Comparison of ENCODE assay signal across 1 cellular context in genomic region chr3:101676765-101677435, GRCh38.
A peak's percentile ranks its signal among the peaks of the same experiment; 100 is the strongest.
TF ChIP-seq lines count a peak whose summit lies in the region.

TSS of gene ZBTB11 (minus strand) at chr3:101677132. CDS start at chr3:101676914, 218 bp downstream.

TF ChIP-seq in HepG2, 621 proteins besides CTCF, POLR2A, EP300 and RAD21 (continued from another document and continues in another):
- TF ChIP-seq ATF7 (IDR thresholded peaks at IDR 0.05): peak; percentile 94
- peak; percentile 86; the same call in 1 of the 2 replicates for TF ChIP-seq ATF7 (CRISPR knock-in tag; IDR thresholded peaks at IDR 0.05)
- peak; percentile 99 for TF ChIP-seq GABPA (IDR thresholded peaks at IDR 0.05; ENCODE audit: low read depth, low read length)
- TF ChIP-seq GABPA (CRISPR knock-in tag; IDR thresholded peaks at IDR 0.05; ENCODE audit: low read depth): peak; percentile 98
- TF ChIP-seq GATAD1 (CRISPR knock-in tag; IDR thresholded peaks at IDR 0.05): peak; percentile 94
- TF ChIP-seq FOXM1 (CRISPR knock-in tag; IDR thresholded peaks at IDR 0.05): no peak
- peak; percentile 70; the same call in 1 of the 2 replicates for TF ChIP-seq CCDC6 (CRISPR knock-in tag; IDR thresholded peaks at IDR 0.05)
- no peak for TF ChIP-seq PAF1 (CRISPR knock-in tag; IDR thresholded peaks at IDR 0.05)
- TF ChIP-seq CHD4 (IDR thresholded peaks at IDR 0.05; ENCODE audit: borderline replicate concordance, low read length): no peak
- no peak for TF ChIP-seq ZNF34 (CRISPR knock-in tag; IDR thresholded peaks at IDR 0.05; ENCODE audit: borderline replicate concordance)
- TF ChIP-seq, protein P1, sequence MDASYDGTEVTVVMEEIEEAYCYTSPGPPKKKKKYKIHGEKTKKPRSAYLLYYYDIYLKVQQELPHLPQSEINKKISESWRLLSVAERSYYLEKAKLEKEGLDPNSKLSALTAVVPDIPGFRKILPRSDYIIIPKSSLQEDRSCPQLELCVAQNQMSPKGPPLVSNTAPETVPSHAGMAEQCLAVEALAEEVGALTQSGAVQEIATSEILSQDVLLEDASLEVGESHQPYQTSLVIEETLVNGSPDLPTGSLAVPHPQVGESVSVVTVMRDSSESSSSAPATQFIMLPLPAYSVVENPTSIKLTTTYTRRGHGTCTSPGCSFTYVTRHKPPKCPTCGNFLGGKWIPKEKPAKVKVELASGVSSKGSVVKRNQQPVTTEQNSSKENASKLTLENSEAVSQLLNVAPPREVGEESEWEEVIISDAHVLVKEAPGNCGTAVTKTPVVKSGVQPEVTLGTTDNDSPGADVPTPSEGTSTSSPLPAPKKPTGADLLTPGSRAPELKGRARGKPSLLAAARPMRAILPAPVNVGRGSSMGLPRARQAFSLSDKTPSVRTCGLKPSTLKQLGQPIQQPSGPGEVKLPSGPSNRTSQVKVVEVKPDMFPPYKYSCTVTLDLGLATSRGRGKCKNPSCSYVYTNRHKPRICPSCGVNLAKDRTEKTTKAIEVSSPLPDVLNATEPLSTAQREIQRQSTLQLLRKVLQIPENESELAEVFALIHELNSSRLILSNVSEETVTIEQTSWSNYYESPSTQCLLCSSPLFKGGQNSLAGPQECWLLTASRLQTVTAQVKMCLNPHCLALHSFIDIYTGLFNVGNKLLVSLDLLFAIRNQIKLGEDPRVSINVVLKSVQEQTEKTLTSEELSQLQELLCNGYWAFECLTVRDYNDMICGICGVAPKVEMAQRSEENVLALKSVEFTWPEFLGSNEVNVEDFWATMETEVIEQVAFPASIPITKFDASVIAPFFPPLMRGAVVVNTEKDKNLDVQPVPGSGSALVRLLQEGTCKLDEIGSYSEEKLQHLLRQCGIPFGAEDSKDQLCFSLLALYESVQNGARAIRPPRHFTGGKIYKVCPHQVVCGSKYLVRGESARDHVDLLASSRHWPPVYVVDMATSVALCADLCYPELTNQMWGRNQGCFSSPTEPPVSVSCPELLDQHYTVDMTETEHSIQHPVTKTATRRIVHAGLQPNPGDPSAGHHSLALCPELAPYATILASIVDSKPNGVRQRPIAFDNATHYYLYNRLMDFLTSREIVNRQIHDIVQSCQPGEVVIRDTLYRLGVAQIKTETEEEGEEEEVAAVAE (CRISPR knock-in tag; IDR thresholded peaks at IDR 0.05; ENCODE audit: borderline replicate concordance): peak; percentile 73; the same call in 1 of the 2 replicates
- TF ChIP-seq SP5 (CRISPR knock-in tag; IDR thresholded peaks at IDR 0.05; ENCODE audit: borderline replicate concordance, low read depth): no peak; the same call in 1 of the 2 replicates
- no peak for TF ChIP-seq NONO (IDR thresholded peaks at IDR 0.05)
- TF ChIP-seq NONO (CRISPR knock-in tag; conservative IDR thresholded peaks at IDR 0.05): peak; percentile 75; the same call in 1 of the 2 replicates
- TF ChIP-seq, protein P2, sequence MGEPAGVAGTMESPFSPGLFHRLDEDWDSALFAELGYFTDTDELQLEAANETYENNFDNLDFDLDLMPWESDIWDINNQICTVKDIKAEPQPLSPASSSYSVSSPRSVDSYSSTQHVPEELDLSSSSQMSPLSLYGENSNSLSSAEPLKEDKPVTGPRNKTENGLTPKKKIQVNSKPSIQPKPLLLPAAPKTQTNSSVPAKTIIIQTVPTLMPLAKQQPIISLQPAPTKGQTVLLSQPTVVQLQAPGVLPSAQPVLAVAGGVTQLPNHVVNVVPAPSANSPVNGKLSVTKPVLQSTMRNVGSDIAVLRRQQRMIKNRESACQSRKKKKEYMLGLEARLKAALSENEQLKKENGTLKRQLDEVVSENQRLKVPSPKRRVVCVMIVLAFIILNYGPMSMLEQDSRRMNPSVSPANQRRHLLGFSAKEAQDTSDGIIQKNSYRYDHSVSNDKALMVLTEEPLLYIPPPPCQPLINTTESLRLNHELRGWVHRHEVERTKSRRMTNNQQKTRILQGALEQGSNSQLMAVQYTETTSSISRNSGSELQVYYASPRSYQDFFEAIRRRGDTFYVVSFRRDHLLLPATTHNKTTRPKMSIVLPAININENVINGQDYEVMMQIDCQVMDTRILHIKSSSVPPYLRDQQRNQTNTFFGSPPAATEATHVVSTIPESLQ (CRISPR knock-in tag; conservative IDR thresholded peaks at IDR 0.05): no peak
- no peak for TF ChIP-seq ZNF20 (CRISPR knock-in tag; IDR thresholded peaks at IDR 0.05)
- TF ChIP-seq, protein P3, sequence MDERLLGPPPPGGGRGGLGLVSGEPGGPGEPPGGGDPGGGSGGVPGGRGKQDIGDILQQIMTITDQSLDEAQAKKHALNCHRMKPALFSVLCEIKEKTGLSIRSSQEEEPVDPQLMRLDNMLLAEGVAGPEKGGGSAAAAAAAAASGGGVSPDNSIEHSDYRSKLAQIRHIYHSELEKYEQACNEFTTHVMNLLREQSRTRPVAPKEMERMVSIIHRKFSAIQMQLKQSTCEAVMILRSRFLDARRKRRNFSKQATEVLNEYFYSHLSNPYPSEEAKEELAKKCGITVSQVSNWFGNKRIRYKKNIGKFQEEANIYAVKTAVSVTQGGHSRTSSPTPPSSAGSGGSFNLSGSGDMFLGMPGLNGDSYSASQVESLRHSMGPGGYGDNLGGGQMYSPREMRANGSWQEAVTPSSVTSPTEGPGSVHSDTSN (CRISPR knock-in tag; IDR thresholded peaks at IDR 0.05): peak; percentile 37; the same call in 1 of the 2 replicates
- TF ChIP-seq ZNF589 (CRISPR knock-in tag; conservative IDR thresholded peaks at IDR 0.05): no peak; the same call in 1 of the 2 replicates
- no peak for TF ChIP-seq TRIM24 (CRISPR knock-in tag; IDR thresholded peaks at IDR 0.05)
- no peak for TF ChIP-seq AGO1 (IDR thresholded peaks at IDR 0.05; ENCODE audit: low read depth, low read length, poor library complexity, severe bottlenecking)
- no peak for TF ChIP-seq ZSCAN9 (CRISPR knock-in tag; IDR thresholded peaks at IDR 0.05; ENCODE audit: borderline replicate concordance)
- TF ChIP-seq, protein P4, sequence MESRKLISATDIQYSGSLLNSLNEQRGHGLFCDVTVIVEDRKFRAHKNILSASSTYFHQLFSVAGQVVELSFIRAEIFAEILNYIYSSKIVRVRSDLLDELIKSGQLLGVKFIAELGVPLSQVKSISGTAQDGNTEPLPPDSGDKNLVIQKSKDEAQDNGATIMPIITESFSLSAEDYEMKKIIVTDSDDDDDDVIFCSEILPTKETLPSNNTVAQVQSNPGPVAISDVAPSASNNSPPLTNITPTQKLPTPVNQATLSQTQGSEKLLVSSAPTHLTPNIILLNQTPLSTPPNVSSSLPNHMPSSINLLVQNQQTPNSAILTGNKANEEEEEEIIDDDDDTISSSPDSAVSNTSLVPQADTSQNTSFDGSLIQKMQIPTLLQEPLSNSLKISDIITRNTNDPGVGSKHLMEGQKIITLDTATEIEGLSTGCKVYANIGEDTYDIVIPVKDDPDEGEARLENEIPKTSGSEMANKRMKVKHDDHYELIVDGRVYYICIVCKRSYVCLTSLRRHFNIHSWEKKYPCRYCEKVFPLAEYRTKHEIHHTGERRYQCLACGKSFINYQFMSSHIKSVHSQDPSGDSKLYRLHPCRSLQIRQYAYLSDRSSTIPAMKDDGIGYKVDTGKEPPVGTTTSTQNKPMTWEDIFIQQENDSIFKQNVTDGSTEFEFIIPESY (CRISPR knock-in tag; IDR thresholded peaks at IDR 0.05): no peak
- TF ChIP-seq ZFP36L2 (CRISPR knock-in tag; IDR thresholded peaks at IDR 0.05): no peak
- 0 out of 2 replicates have a peak, but pooled peaks have one; percentile 47 for TF ChIP-seq ZNF12 (CRISPR knock-in tag; IDR thresholded peaks at IDR 0.05)
- TF ChIP-seq MYNN (CRISPR knock-in tag; IDR thresholded peaks at IDR 0.05; ENCODE audit: low read depth): no peak; the same call in 1 of the 2 replicates
- TF ChIP-seq ZNF629 (CRISPR knock-in tag; conservative IDR thresholded peaks at IDR 0.05): 0 out of 2 replicates have a peak, but pooled peaks have one; percentile 19
- no peak; the same call in 1 of the 2 replicates for TF ChIP-seq ZNF703 (CRISPR knock-in tag; IDR thresholded peaks at IDR 0.05; ENCODE audit: borderline replicate concordance)
- peak; percentile 61; the same call in 1 of the 2 replicates for TF ChIP-seq AKNA (CRISPR knock-in tag; IDR thresholded peaks at IDR 0.05; ENCODE audit: borderline replicate concordance)
- no peak for TF ChIP-seq ISX (CRISPR knock-in tag; conservative IDR thresholded peaks at IDR 0.05)
- TF ChIP-seq ZNF780A (CRISPR knock-in tag; IDR thresholded peaks at IDR 0.05): no peak
- TF ChIP-seq RBM39 (IDR thresholded peaks at IDR 0.05; ENCODE audit: low read depth, low read length, poor library complexity, severe bottlenecking): peak; percentile 87
- 0 out of 2 replicates have a peak, but pooled peaks have one; percentile 37 for TF ChIP-seq ZMAT3 (CRISPR knock-in tag; conservative IDR thresholded peaks at IDR 0.05)
- TF ChIP-seq ZNF556 (CRISPR knock-in tag; IDR thresholded peaks at IDR 0.05; ENCODE audit: borderline replicate concordance): peak; percentile 33; the same call in 1 of the 2 replicates
- TF ChIP-seq SMC3 (IDR thresholded peaks at IDR 0.05; ENCODE audit: low read length): no peak
- TF ChIP-seq, protein P5, sequence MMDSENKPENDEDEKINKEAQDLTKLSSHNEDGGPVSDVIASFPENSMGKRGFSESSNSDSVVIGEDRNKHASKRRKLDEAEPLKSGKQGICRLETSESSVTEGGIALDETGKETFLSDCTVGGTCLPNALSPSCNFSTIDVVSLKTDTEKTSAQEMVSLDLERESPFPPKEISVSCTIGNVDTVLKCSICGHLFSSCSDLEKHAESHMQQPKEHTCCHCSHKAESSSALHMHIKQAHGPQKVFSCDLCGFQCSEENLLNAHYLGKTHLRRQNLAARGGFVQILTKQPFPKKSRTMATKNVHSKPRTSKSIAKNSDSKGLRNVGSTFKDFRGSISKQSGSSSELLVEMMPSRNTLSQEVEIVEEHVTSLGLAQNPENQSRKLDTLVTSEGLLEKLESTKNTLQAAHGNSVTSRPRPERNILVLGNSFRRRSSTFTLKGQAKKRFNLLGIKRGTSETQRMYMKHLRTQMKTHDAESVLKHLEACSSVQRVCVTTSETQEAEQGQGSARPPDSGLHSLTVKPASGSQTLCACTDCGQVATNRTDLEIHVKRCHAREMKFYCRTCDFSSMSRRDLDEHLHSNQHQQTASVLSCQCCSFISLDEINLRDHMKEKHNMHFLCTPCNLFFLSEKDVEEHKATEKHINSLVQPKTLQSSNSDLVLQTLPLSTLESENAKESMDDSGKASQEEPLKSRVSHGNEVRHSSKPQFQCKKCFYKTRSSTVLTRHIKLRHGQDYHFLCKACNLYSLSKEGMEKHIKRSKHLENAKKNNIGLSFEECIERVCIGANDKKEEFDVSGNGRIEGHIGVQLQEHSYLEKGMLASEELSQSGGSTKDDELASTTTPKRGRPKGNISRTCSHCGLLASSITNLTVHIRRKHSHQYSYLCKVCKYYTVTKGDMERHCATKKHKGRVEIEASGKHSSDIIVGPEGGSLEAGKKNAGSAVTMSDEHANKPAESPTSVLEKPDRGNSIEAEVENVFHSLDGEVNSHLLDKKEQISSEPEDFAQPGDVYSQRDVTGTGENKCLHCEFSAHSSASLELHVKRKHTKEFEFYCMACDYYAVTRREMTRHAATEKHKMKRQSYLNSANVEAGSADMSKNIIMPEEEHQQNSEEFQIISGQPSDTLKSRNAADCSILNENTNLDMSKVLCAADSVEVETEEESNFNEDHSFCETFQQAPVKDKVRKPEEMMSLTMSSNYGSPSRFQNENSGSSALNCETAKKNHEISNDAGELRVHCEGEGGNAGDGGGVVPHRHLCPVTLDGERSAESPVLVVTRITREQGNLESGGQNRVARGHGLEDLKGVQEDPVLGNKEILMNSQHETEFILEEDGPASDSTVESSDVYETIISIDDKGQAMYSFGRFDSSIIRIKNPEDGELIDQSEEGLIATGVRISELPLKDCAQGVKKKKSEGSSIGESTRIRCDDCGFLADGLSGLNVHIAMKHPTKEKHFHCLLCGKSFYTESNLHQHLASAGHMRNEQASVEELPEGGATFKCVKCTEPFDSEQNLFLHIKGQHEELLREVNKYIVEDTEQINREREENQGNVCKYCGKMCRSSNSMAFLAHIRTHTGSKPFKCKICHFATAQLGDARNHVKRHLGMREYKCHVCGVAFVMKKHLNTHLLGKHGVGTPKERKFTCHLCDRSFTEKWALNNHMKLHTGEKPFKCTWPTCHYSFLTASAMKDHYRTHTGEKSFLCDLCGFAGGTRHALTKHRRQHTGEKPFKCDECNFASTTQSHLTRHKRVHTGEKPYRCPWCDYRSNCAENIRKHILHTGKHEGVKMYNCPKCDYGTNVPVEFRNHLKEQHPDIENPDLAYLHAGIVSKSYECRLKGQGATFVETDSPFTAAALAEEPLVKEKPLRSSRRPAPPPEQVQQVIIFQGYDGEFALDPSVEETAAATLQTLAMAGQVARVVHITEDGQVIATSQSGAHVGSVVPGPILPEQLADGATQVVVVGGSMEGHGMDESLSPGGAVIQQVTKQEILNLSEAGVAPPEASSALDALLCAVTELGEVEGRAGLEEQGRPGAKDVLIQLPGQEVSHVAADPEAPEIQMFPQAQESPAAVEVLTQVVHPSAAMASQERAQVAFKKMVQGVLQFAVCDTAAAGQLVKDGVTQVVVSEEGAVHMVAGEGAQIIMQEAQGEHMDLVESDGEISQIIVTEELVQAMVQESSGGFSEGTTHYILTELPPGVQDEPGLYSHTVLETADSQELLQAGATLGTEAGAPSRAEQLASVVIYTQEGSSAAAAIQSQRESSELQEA (CRISPR knock-in tag; IDR thresholded peaks at IDR 0.05; ENCODE audit: not compliant biosample characterization): peak; percentile 67
- TF ChIP-seq HMGA1 (CRISPR knock-in tag; conservative IDR thresholded peaks at IDR 0.05): no peak
- TF ChIP-seq ZNF83 (CRISPR knock-in tag; IDR thresholded peaks at IDR 0.05; ENCODE audit: borderline replicate concordance): no peak
